Comparison of ENCODE assay signal across 22 cellular contexts in genomic region chr11:68016161-68016903, GRCh38. TPM values are rescaled to one million over a fixed set of nuclear protein-coding genes. Genes with fewer than 3 reads are reported as not detected.
DNase-seq lines count a peak whose midpoint lies in the region; ATAC-seq, FAIRE-seq and TF ChIP-seq lines count a peak whose summit lies in the region.
"Had no signal": no experiment of that assay in that cellular context is flagged by ENCODE, and none has a peak within 500 bp of the region (broad histone marks: within the 10 kb centered on the region; RNA-seq: fewer than 3 reads in every experiment).

No MANE protein-coding gene starts in this region.

- H3K4me3 ChIP-seq in BLaER1 (0 out of 2 replicates have a peak overlapping the region, but pooled peaks have one; percentile 6), adrenal gland (no peak overlapping the region)

- TF ChIP-seq POLR2A in adrenal gland (IDR thresholded peaks at IDR 0.05): no peak

- DNase-seq in HTR-8/SVneo (ENCODE audit: insufficient read length, low spot score) (no peak), adrenal gland (peak in 1 of 7 donors; percentile 32), posterior cingulate gyrus (no peak), MV-4-11 (lab: John Stamatoyannopoulos, UW) (no peak), retina (no peak)
- DNase-seq: activated CD4-positive, alpha-beta memory T cell treated with anti-CD3 and anti-CD28 coated beads for 36 hours; activated naive CD4-positive, alpha-beta T cell treated with anti-CD3 and anti-CD28 coated beads for 36 hours; foreskin melanocyte; GDM1; HCEC 1CT; midbrain; NCI-H1417; Right ventricle myocardium superior; stimulated activated CD4-positive, alpha-beta T cell treated with anti-CD3 and anti-CD28 coated beads, Interleukin-15, amount 100 ng/mL, for 24 hours; T-cell had no signal

- H3K27ac ChIP-seq in BLaER1 (peak overlapping the region; percentile 45), adrenal gland (peak overlapping the region in 3 of 5 donors; percentile 34 to 59 (median 41))
- H3K27ac ChIP-seq: KMS-11, VCaP had no signal

- no peaks in the 10 kb centered on the region for H4K20me1 ChIP-seq in BLaER1

- H3K27me3 Mint-ChIP-seq in nephron (ENCODE audit: low read depth): peaks cover 11% of the 10 kb centered on the region

- FAIRE-seq in HTR-8/SVneo (lab: Jason Lieb, UNC): peak; percentile 81

- H3K4me1 Mint-ChIP-seq in nephron: peaks cover 15% of the 10 kb centered on the region
- H3K4me1 Mint-ChIP-seq: stimulated activated effector memory CD8-positive, alpha-beta T cell treated with anti-CD3 and anti-CD28 coated beads, Interleukin-12 subunit alpha, Interleukin-12 subunit beta, amount 100 ng/mL, for 72 hours; T-cell had no signal

- H3K9me3 ChIP-seq in BLaER1 (no peaks in the 10 kb centered on the region), adrenal gland (replicated peaks in 1 of 3) (no peaks in the 10 kb centered on the region)

- TF ChIP-seq CTCF in adrenal gland (IDR thresholded peaks at IDR 0.05): peak in 2 of 6 experiments; percentile 19 to 22
- TF ChIP-seq CTCF in nephron (IDR thresholded peaks at IDR 0.05; ENCODE audit: unreplicated experiment in 3 of 3): no peak

- H3K4me3 Mint-ChIP-seq in nephron: no peak overlapping the region
- H3K4me3 Mint-ChIP-seq: activated CD4-positive, alpha-beta memory T cell treated with anti-CD3 and anti-CD28 coated beads for 36 hours; activated naive CD4-positive, alpha-beta T cell treated with anti-CD3 and anti-CD28 coated beads for 36 hours; stimulated activated effector memory CD8-positive, alpha-beta T cell treated with anti-CD3 and anti-CD28 coated beads, Interleukin-12 subunit alpha, Interleukin-12 subunit beta, amount 100 ng/mL, for 72 hours; T-cell had no signal

- intact Hi-C loops in adrenal gland (cut with DNase I) (loop anchor here in 1 of 2 donors (10.0 kb wide), 1 partner anchor 188 kb away; no protein-coding TSS in a partner anchor), posterior cingulate gyrus (cut with DNase I) (no loop called here)

- WGBS in adrenal gland, 4 donors: 51 to 70% (median 64%) methylated on average over 10 to 13 of the region's 13 CpGs

- peak overlapping the region in 2 of 3 experiments; percentile 41 to 59 for H3K27ac Mint-ChIP-seq in nephron
- H3K27ac Mint-ChIP-seq: activated CD4-positive, alpha-beta memory T cell treated with anti-CD3 and anti-CD28 coated beads for 36 hours; activated naive CD4-positive, alpha-beta T cell treated with anti-CD3 and anti-CD28 coated beads for 36 hours; stimulated activated effector memory CD8-positive, alpha-beta T cell treated with anti-CD3 and anti-CD28 coated beads, Interleukin-12 subunit alpha, Interleukin-12 subunit beta, amount 100 ng/mL, for 72 hours; T-cell had no signal

- H3K9ac ChIP-seq in BLaER1: no peak overlapping the region; the same call in 1 of the 2 replicates
- H3K9ac ChIP-seq: KMS-11 had no signal

- H3K4me1 ChIP-seq in BLaER1 (peaks cover 78% of the 10 kb centered on the region), adrenal gland (replicated peaks in 1 of 2) (peaks cover 36 to 71% of the 10 kb centered on the region in 2 donors)

- no peaks in the 10 kb centered on the region for H3K36me3 Mint-ChIP-seq in nephron (ENCODE audit: low read depth)
- H3K36me3 Mint-ChIP-seq: activated CD4-positive, alpha-beta memory T cell treated with anti-CD3 and anti-CD28 coated beads for 36 hours; stimulated activated effector memory CD8-positive, alpha-beta T cell treated with anti-CD3 and anti-CD28 coated beads, Interleukin-12 subunit alpha, Interleukin-12 subunit beta, amount 100 ng/mL, for 72 hours; T-cell had no signal

- H3K9me3 Mint-ChIP-seq in nephron: no peaks in the 10 kb centered on the region
- H3K9me3 Mint-ChIP-seq: activated CD4-positive, alpha-beta memory T cell treated with anti-CD3 and anti-CD28 coated beads for 36 hours; activated naive CD4-positive, alpha-beta T cell treated with anti-CD3 and anti-CD28 coated beads for 36 hours; stimulated activated effector memory CD8-positive, alpha-beta T cell treated with anti-CD3 and anti-CD28 coated beads, Interleukin-12 subunit alpha, Interleukin-12 subunit beta, amount 100 ng/mL, for 72 hours; T-cell had no signal

- no peak for ATAC-seq in esophagus mucosa
- ATAC-seq: stimulated activated effector memory CD8-positive, alpha-beta T cell treated with anti-CD3 and anti-CD28 coated beads, Interleukin-12 subunit alpha, Interleukin-12 subunit beta, amount 100 ng/mL, for 72 hours; T-cell had no signal

- H3K36me3 ChIP-seq in BLaER1: 0 out of 2 replicates have a peak, but pooled peaks cover 5% of the 10 kb centered on the region
- H3K36me3 ChIP-seq in adrenal gland (replicated peaks in 1 of 2): no peaks in the 10 kb centered on the region

- H3K27me3 ChIP-seq in BLaER1 (no peaks in the 10 kb centered on the region), adrenal gland (no peaks in the 10 kb centered on the region)

- H3K4me2 ChIP-seq in BLaER1: peak overlapping the region; percentile 74
- H3K4me2 ChIP-seq: KMS-11 had no signal

RNA-seq across cellular contexts. Expression of gene ALDH3B1, which starts 6.2 kb away (rescaled TPM):
- total RNA-seq in adrenal gland: 10 to 100 TPM; 38.7 to 70.3 (median 59.0) TPM
- 10 to 100 TPM; 24.4 to 35.4 (median 26.9) TPM for polyA plus RNA-seq in adrenal gland
- total RNA-seq in esophagus mucosa: 2.5 TPM
- total RNA-seq: activated CD4-positive, alpha-beta memory T cell treated with anti-CD3 and anti-CD28 coated beads for 36 hours; activated naive CD4-positive, alpha-beta T cell treated with anti-CD3 and anti-CD28 coated beads for 36 hours had no signal
- polyA plus RNA-seq: neural cell had no signal

RNA-seq across cellular contexts. Expression of gene UNC93B1, which starts 12.4 kb away (rescaled TPM):
- 10 to 100 TPM; 23.1 to 81.2 (median 60.0) TPM for total RNA-seq in adrenal gland
- polyA plus RNA-seq in adrenal gland: 10 to 100 TPM; 10.3 to 57.7 (median 57.0) TPM
- 15.7 TPM for total RNA-seq in esophagus mucosa

RNA-seq across cellular contexts. Expression of gene NDUFS8, which starts 14.1 kb away (rescaled TPM):
- total RNA-seq in adrenal gland (1,000 to 10,000 TPM in 1 of 8 donors, 100 to 1,000 TPM in 7; 425 to 1,037 (median 520) TPM), esophagus mucosa (128 TPM)
- 100 to 1,000 TPM; 199 to 814 (median 571) TPM for polyA plus RNA-seq in adrenal gland

RNA-seq across cellular contexts. Expression of gene TCIRG1, which starts 22.5 kb away (rescaled TPM):
- 100 to 1,000 TPM; 112 to 384 (median 258) TPM for total RNA-seq in adrenal gland
- 1,000 to 10,000 TPM in 1 of 3 donors, 100 to 1,000 TPM in 1, 10 to 100 TPM in 1; 28.4 to 1,150 (median 823) TPM for polyA plus RNA-seq in adrenal gland
- 36.2 TPM for total RNA-seq in esophagus mucosa

Comparison
In these comparisons a context has a peak if more than half of its experiments do, and no peak if none do; other contexts are left out.
1. RNA of gene ALDH3B1, which starts 6.2 kb away (total RNA-seq): 38.7 to 70.3 TPM in adrenal gland; 2.5 TPM in esophagus mucosa (single experiment); every median in the first group is over 10 times any median in the second.